In the genomic region with DNA sequence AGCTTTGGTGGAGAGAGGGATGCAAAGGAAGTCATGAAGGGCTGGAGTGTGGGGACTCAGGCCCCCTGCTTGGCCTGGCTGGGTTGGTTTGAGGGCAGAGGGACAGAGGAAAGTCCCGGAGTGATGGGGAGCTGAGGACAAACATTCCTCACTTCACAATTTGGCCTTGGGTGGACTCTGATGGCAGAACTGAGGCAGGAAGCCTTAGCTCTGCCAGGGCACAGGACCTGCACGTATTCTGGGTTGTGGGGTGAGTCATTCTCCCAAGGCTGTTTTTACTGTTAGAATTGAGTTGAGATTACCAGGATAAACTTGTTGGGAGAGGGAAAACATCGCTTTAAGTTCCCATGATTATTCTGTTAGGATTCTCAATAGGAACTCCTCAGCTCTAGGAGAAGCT, we compare ENCODE assay signal across 22 cellular contexts. TPM values are rescaled to one million over a fixed set of nuclear protein-coding genes. Genes with fewer than 3 reads are reported as not detected.
DNase-seq lines count a peak whose midpoint lies in the region; ATAC-seq and TF ChIP-seq lines count a peak whose summit lies in the region.
"Had no signal": no experiment of that assay in that cellular context is flagged by ENCODE, and none has a peak within 500 bp of the region (broad histone marks: within the 10 kb centered on the region; RNA-seq: fewer than 3 reads in every experiment).

No MANE protein-coding gene starts in this region.

- POLR2A ChIA-PET in activated CD4-positive, alpha-beta memory T cell treated with anti-CD3 and anti-CD28 coated beads for 36 hours (lab: Charles Lee) = no interaction called here

- H3K27me3 Mint-ChIP-seq in T-helper 1 cell treated with Interleukin-12 subunit alpha and Interleukin-12 subunit beta and Interleukin-4 antibody, amounts not matched to agents 30 μg/mL and 1 μg/mL, for 36 hours (ENCODE audit: low read depth) = peaks cover 18% of the 10 kb centered on the region
- H3K27me3 Mint-ChIP-seq in activated CD4-positive, alpha-beta memory T cell treated with anti-CD3 and anti-CD28 coated beads for 36 hours = no peaks in the 10 kb centered on the region

- no peak overlapping the region for H3K4me3 ChIP-seq in BLaER1 treated with 17β-estradiol and CSF1 and Interleukin-3, amounts not matched to agents 10 nM and 100 nM
- H3K4me3 ChIP-seq in esophagus squamous epithelium = no peak overlapping the region
- H3K4me3 ChIP-seq: gastrocnemius medialis, lower lobe of right lung, ovary, right atrium auricular region had no signal

- no peak for TF ChIP-seq POLR2A in esophagus squamous epithelium (IDR thresholded peaks at IDR 0.05)

- H3K9me3 Mint-ChIP-seq in T-helper 1 cell treated with Interleukin-12 subunit alpha and Interleukin-12 subunit beta and Interleukin-4 antibody, amounts not matched to agents 30 μg/mL and 1 μg/mL, for 36 hours = no peaks in the 10 kb centered on the region
- H3K9me3 Mint-ChIP-seq in activated CD4-positive, alpha-beta memory T cell treated with anti-CD3 and anti-CD28 coated beads for 36 hours = no peaks in the 10 kb centered on the region

- 24 to 35% methylated on average over 3 of the region's 3 CpGs for WGBS in esophagus squamous epithelium, 2 donors

- no peaks in the 10 kb centered on the region for H3K9me3 ChIP-seq in BLaER1 treated with 17β-estradiol and CSF1 and Interleukin-3, amounts not matched to agents 10 nM and 100 nM (replicated peaks in 1 of 11)
- no peaks in the 10 kb centered on the region for H3K9me3 ChIP-seq in esophagus squamous epithelium
- H3K9me3 ChIP-seq: gastrocnemius medialis, lower lobe of right lung, ovary, right atrium auricular region had no signal

- H3K27ac ChIP-seq in BLaER1 treated with 17β-estradiol and CSF1 and Interleukin-3, amounts not matched to agents 10 nM and 100 nM = no peak overlapping the region
- H3K27ac ChIP-seq in esophagus squamous epithelium = peak overlapping the region; percentile 20 to 72 (median 48)
- H3K27ac ChIP-seq: 22Rv1, gastrocnemius medialis, lower lobe of right lung, ovary, right atrium auricular region had no signal

- H3K27me3 ChIP-seq in BLaER1 treated with 17β-estradiol and CSF1 and Interleukin-3, amounts not matched to agents 10 nM and 100 nM = peaks cover 7 to 27% (median 13%) of the 10 kb centered on the region in 11 experiments; a peak in 20 of 22 replicates
- peaks cover 0 to 66% (median 3%) of the 10 kb centered on the region in 4 donors for H3K27me3 ChIP-seq in esophagus squamous epithelium
- H3K27me3 ChIP-seq: ovary, right atrium auricular region had no signal

- TF ChIP-seq CTCF in esophagus squamous epithelium (IDR thresholded peaks at IDR 0.05) = no peak

- peaks cover 26 to 68% (median 39%) of the 10 kb centered on the region in 10 experiments for H3K4me1 ChIP-seq in BLaER1 treated with 17β-estradiol and CSF1 and Interleukin-3, amounts not matched to agents 10 nM and 100 nM
- H3K4me1 ChIP-seq in esophagus squamous epithelium = peaks cover 10 to 47% (median 20%) of the 10 kb centered on the region in 3 donors

- H3K36me3 ChIP-seq in BLaER1 treated with 17β-estradiol and CSF1 and Interleukin-3, amounts not matched to agents 10 nM and 100 nM = no peaks in the 10 kb centered on the region
- no peaks in the 10 kb centered on the region for H3K36me3 ChIP-seq in esophagus squamous epithelium
- H3K36me3 ChIP-seq: gastrocnemius medialis, lower lobe of right lung, ovary, right atrium auricular region had no signal

- peak overlapping the region; percentile 54 to 87 (median 79); a peak in 20 of 22 replicates for H3K4me2 ChIP-seq in BLaER1 treated with 17β-estradiol and CSF1 and Interleukin-3, amounts not matched to agents 10 nM and 100 nM

- intact Hi-C loops in activated CD4-positive, alpha-beta memory T cell treated with anti-CD3 and anti-CD28 coated beads for 36 hours (cut with micrococcal nuclease) = loop anchor here (5.0 to 10.0 kb wide), 3 partner anchors 55 to 283 kb away; partner anchors contain the start of genes AVPI1 and R3HCC1L
- intact Hi-C loops in esophagus squamous epithelium (cut with DNase I) = no loop called here

- H3K9ac ChIP-seq in BLaER1 treated with 17β-estradiol and CSF1 and Interleukin-3, amounts not matched to agents 10 nM and 100 nM = no peak overlapping the region

- no peak for DNase-seq in T-helper 1 cell
- no peak for DNase-seq in activated CD4-positive, alpha-beta memory T cell treated with anti-CD3 and anti-CD28 coated beads for 36 hours
- no peak for DNase-seq in esophagus squamous epithelium (lab: John Stamatoyannopoulos, UW)
- DNase-seq in GOT3 (lab: John Stamatoyannopoulos, UW) = no peak
- no peak for DNase-seq in midbrain (lab: John Stamatoyannopoulos, UW)
- DNase-seq: activated T-cell treated with anti-CD3 and anti-CD28 coated beads for 4 hours; EL; gastrocnemius medialis; Karpas-422; kidney; NCI-H1048; NCI-H1930; NCI-H345; ovary; stimulated activated CD8-positive, alpha-beta memory T cell treated with anti-CD3 and anti-CD28 coated beads, Interleukin-4, amount 100 ng/mL, for 48 hours; T1000 had no signal

- peak overlapping the region; percentile 7 for H3K4me3 Mint-ChIP-seq in T-helper 1 cell treated with Interleukin-12 subunit alpha and Interleukin-12 subunit beta and Interleukin-4 antibody, amounts not matched to agents 30 μg/mL and 1 μg/mL, for 36 hours
- peak overlapping the region; percentile 23 for H3K4me3 Mint-ChIP-seq in activated CD4-positive, alpha-beta memory T cell treated with anti-CD3 and anti-CD28 coated beads for 36 hours

- H3K36me3 Mint-ChIP-seq in T-helper 1 cell treated with Interleukin-12 subunit alpha and Interleukin-12 subunit beta and Interleukin-4 antibody, amounts not matched to agents 30 μg/mL and 1 μg/mL, for 36 hours (ENCODE audit: low read depth) = no peaks in the 10 kb centered on the region
- no peaks in the 10 kb centered on the region for H3K36me3 Mint-ChIP-seq in activated CD4-positive, alpha-beta memory T cell treated with anti-CD3 and anti-CD28 coated beads for 36 hours

- ATAC-seq in GM18861 (IDR thresholded peaks at IDR 0.05; ENCODE audit: unreplicated experiment) = no peak
- ATAC-seq: gastrocnemius medialis had no signal

- CTCF ChIA-PET in activated CD4-positive, alpha-beta memory T cell treated with anti-CD3 and anti-CD28 coated beads for 36 hours (lab: Charles Lee) = interaction anchor here (0.7 to 2.1 kb wide), 2 partner anchors 60 to 93 kb away, joined by 3 to 6 read pairs; no protein-coding TSS in a partner anchor

- peaks cover 34% of the 10 kb centered on the region for H3K4me1 Mint-ChIP-seq in T-helper 1 cell treated with Interleukin-12 subunit alpha and Interleukin-12 subunit beta and Interleukin-4 antibody, amounts not matched to agents 30 μg/mL and 1 μg/mL, for 36 hours (ENCODE audit: low read depth)
- peaks cover 38% of the 10 kb centered on the region for H3K4me1 Mint-ChIP-seq in activated CD4-positive, alpha-beta memory T cell treated with anti-CD3 and anti-CD28 coated beads for 36 hours (ENCODE audit: low read depth)

- peaks cover 0 to 18% (median 6%) of the 10 kb centered on the region in 11 experiments; a peak in 10 of 22 replicates for H4K20me1 ChIP-seq in BLaER1 treated with 17β-estradiol and CSF1 and Interleukin-3, amounts not matched to agents 10 nM and 100 nM

- H3K27ac Mint-ChIP-seq in T-helper 1 cell treated with Interleukin-12 subunit alpha and Interleukin-12 subunit beta and Interleukin-4 antibody, amounts not matched to agents 30 μg/mL and 1 μg/mL, for 36 hours = no peak overlapping the region
- H3K27ac Mint-ChIP-seq in activated CD4-positive, alpha-beta memory T cell treated with anti-CD3 and anti-CD28 coated beads for 36 hours = peak overlapping the region; percentile 51

RNA-seq across cellular contexts. Expression of gene GOLGA7B, which starts 2.6 kb away (rescaled TPM):
- under 1 TPM; 0.86 to 0.87 TPM for total RNA-seq in activated CD4-positive, alpha-beta memory T cell treated with anti-CD3 and anti-CD28 coated beads for 36 hours
- total RNA-seq in esophagus squamous epithelium = 1 to 10 TPM in 3 of 4 donors, under 1 TPM in 1; 0.30 to 3.3 (median 1.7) TPM

Comparison
In these comparisons a context has a peak if more than half of its experiments do, and no peak if none do; other contexts are left out.
1. H3K27ac ChIP-seq: peak in esophagus squamous epithelium (4 of 4); none in BLaER1 treated with 17β-estradiol and CSF1 and Interleukin-3, amounts not matched to agents 10 nM and 100 nM (0 of 11).